ENCODE assay signal across 13 cellular contexts in the genomic region with DNA sequence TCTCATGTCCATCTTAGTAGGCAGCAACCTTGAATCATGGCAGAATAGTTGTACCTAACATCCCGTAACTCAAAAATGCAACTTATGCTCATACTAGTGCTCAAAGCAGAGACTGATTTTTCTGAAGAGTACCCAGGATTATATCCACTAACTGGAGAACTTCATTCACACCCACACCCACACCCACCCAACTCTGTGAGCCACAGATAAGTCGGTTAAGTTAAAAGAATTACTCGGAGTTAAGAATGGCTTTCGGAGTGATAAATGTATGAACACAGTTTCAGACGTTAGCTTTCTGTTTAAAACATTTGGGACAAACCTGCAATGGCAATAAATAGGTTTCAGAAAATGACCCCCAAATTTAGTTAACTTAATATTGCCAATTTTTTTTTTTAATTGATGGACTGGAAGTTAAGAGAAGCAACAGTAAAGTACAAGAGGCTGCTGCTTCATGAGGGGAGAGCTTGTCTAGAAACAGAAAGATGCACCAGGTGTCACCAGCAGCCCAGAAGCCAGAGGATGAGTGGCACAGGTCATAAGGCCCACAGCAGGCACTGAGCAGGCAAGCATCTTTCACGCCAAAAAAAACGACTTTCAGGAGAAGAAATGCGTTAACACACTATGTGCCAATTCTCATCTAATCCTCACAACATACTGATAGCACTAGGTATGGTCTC. TPM values are rescaled to one million over a fixed set of nuclear protein-coding genes. Genes with fewer than 3 reads are reported as not detected.
DNase-seq lines count a peak whose midpoint lies in the region; ATAC-seq and TF ChIP-seq lines count a peak whose summit lies in the region.
"Had no signal": no experiment of that assay in that cellular context is flagged by ENCODE, and none has a peak within 500 bp of the region (broad histone marks: within the 10 kb centered on the region; RNA-seq: fewer than 3 reads in every experiment).

No MANE protein-coding gene starts in this region.

- H3K27me3 Mint-ChIP-seq in CD4-positive, alpha-beta T cell: no peaks in the 10 kb centered on the region
- H3K27me3 Mint-ChIP-seq in WTC11 (ENCODE audit: low read depth): no peaks in the 10 kb centered on the region; the same call in 1 of the 2 replicates

- H3K27me3 ChIP-seq in CD4-positive, alpha-beta T cell (ENCODE audit: control insufficient read depth, insufficient read depth, low read length): no peaks in the 10 kb centered on the region

- H3K9me3 ChIP-seq in CD4-positive, alpha-beta T cell (ENCODE audit: control insufficient read depth, low read length): no peaks in the 10 kb centered on the region

- no peak overlapping the region for H3K27ac ChIP-seq in CD4-positive, alpha-beta T cell (ENCODE audit: low read depth, low read length)

- H3K4me1 Mint-ChIP-seq in CD4-positive, alpha-beta T cell (ENCODE audit: low read depth): no peaks in the 10 kb centered on the region
- no peaks in the 10 kb centered on the region for H3K4me1 Mint-ChIP-seq in WTC11
- H3K4me1 Mint-ChIP-seq: CD14-positive monocyte, H9 had no signal

- intact Hi-C loops in CD4-positive, alpha-beta T cell (cut with DNase I, micrococcal nuclease): loop anchor here (1.0 to 5.0 kb wide), 6 partner anchors 62 to 295 kb away; a partner anchor contains a TSS
- intact Hi-C loops in left colon (cut with DNase I, micrococcal nuclease): loop anchor here in 1 of 2 donors (5.0 to 10.0 kb wide), 2 partner anchors 119 to 298 kb away; no protein-coding TSS in a partner anchor

- TF ChIP-seq CTCF in CD4-positive, alpha-beta T cell (IDR thresholded peaks at IDR 0.05): no peak
- no peak for TF ChIP-seq CTCF in WTC11 (IDR thresholded peaks at IDR 0.05)

- CTCF ChIA-PET in CD4-positive, alpha-beta T cell (lab: Charles Lee): interaction anchor here (0.8 to 1.8 kb wide), 2 partner anchors 55 to 62 kb away, joined by 4 to 7 read pairs; a partner anchor contains a TSS
- CTCF ChIA-PET in WTC11 (lab: Charles Lee): interaction anchor here (0.6 to 1.4 kb wide), 5 partner anchors 26 to 294 kb away, joined by 3 read pairs; no protein-coding TSS in a partner anchor

- peak overlapping the region; percentile 44 for H3K27ac Mint-ChIP-seq in CD4-positive, alpha-beta T cell
- no peak overlapping the region for H3K27ac Mint-ChIP-seq in WTC11
- H3K27ac Mint-ChIP-seq: H9 had no signal

- no peak for DNase-seq in CD4-positive, alpha-beta T cell
- no peak for DNase-seq in WTC11 (ENCODE audit: low spot score)
- DNase-seq in left colon: no peak
- DNase-seq in DMS153 (lab: John Stamatoyannopoulos, UW): no peak
- no peak for DNase-seq in anterior cingulate cortex (lab: John Stamatoyannopoulos, UW)
- DNase-seq: NCI-H1417 treated with DMSO at 0.1 percent for 48 hours, NCI-H187 treated with DMSO at 0.1 percent for 48 hours, NCI-H446 treated with DMSO at 0.1 percent for 48 hours had no signal

- no peaks in the 10 kb centered on the region for H3K9me3 Mint-ChIP-seq in CD4-positive, alpha-beta T cell
- H3K9me3 Mint-ChIP-seq in WTC11: no peaks in the 10 kb centered on the region
- H3K9me3 Mint-ChIP-seq: CD14-positive monocyte, H9 had no signal

- no peak for ATAC-seq in CD4-positive, alpha-beta T cell (ENCODE audit: poor library complexity)
- ATAC-seq in GM19351 (IDR thresholded peaks at IDR 0.05; ENCODE audit: unreplicated experiment) (peak; percentile 7), WTC11 (peak; percentile 30), left colon (peak; percentile 12), GM21515 (IDR thresholded peaks at IDR 0.05; ENCODE audit: unreplicated experiment) (no peak), HG03108 (IDR thresholded peaks at IDR 0.05; ENCODE audit: unreplicated experiment) (no peak)

- no peak overlapping the region for H3K4me3 Mint-ChIP-seq in CD4-positive, alpha-beta T cell
- no peak overlapping the region for H3K4me3 Mint-ChIP-seq in WTC11
- H3K4me3 Mint-ChIP-seq: CD14-positive monocyte, H9 had no signal

- peaks cover 91% of the 10 kb centered on the region for H3K36me3 Mint-ChIP-seq in CD4-positive, alpha-beta T cell (ENCODE audit: low read depth)
- H3K36me3 Mint-ChIP-seq in WTC11: no peaks in the 10 kb centered on the region

- POLR2A ChIA-PET in CD4-positive, alpha-beta T cell (lab: Charles Lee): no interaction called here
- POLR2A ChIA-PET in WTC11 (lab: Charles Lee): no interaction called here

TF ChIP-seq in WTC11, 78 proteins besides CTCF, POLR2A, EP300 and RAD21 (continues in another document):
- TF ChIP-seq, protein P1, sequence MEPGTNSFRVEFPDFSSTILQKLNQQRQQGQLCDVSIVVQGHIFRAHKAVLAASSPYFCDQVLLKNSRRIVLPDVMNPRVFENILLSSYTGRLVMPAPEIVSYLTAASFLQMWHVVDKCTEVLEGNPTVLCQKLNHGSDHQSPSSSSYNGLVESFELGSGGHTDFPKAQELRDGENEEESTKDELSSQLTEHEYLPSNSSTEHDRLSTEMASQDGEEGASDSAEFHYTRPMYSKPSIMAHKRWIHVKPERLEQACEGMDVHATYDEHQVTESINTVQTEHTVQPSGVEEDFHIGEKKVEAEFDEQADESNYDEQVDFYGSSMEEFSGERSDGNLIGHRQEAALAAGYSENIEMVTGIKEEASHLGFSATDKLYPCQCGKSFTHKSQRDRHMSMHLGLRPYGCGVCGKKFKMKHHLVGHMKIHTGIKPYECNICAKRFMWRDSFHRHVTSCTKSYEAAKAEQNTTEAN (CRISPR knock-in tag; IDR thresholded peaks at IDR 0.05): no peak
- TF ChIP-seq, protein P2, sequence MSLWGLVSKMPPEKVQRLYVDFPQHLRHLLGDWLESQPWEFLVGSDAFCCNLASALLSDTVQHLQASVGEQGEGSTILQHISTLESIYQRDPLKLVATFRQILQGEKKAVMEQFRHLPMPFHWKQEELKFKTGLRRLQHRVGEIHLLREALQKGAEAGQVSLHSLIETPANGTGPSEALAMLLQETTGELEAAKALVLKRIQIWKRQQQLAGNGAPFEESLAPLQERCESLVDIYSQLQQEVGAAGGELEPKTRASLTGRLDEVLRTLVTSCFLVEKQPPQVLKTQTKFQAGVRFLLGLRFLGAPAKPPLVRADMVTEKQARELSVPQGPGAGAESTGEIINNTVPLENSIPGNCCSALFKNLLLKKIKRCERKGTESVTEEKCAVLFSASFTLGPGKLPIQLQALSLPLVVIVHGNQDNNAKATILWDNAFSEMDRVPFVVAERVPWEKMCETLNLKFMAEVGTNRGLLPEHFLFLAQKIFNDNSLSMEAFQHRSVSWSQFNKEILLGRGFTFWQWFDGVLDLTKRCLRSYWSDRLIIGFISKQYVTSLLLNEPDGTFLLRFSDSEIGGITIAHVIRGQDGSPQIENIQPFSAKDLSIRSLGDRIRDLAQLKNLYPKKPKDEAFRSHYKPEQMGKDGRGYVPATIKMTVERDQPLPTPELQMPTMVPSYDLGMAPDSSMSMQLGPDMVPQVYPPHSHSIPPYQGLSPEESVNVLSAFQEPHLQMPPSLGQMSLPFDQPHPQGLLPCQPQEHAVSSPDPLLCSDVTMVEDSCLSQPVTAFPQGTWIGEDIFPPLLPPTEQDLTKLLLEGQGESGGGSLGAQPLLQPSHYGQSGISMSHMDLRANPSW (CRISPR knock-in tag; conservative IDR thresholded peaks at IDR 0.05; ENCODE audit: low read depth): no peak
- TF ChIP-seq IRF2 (CRISPR knock-in tag; IDR thresholded peaks at IDR 0.05; ENCODE audit: borderline replicate concordance, low read depth) (no peak), HMGA2 (CRISPR knock-in tag; IDR thresholded peaks at IDR 0.05) (no peak), NR2C2 (CRISPR knock-in tag; IDR thresholded peaks at IDR 0.05) (no peak), JAZF1 (CRISPR knock-in tag; IDR thresholded peaks at IDR 0.05) (no peak), CREM (CRISPR knock-in tag; IDR thresholded peaks at IDR 0.05) (no peak), ZNF219 (CRISPR knock-in tag; IDR thresholded peaks at IDR 0.05; ENCODE audit: borderline replicate concordance) (no peak), GRHL2 (CRISPR knock-in tag; IDR thresholded peaks at IDR 0.05; ENCODE audit: insufficient replicate concordance, severe bottlenecking) (no peak)
- TF ChIP-seq, protein P3, sequence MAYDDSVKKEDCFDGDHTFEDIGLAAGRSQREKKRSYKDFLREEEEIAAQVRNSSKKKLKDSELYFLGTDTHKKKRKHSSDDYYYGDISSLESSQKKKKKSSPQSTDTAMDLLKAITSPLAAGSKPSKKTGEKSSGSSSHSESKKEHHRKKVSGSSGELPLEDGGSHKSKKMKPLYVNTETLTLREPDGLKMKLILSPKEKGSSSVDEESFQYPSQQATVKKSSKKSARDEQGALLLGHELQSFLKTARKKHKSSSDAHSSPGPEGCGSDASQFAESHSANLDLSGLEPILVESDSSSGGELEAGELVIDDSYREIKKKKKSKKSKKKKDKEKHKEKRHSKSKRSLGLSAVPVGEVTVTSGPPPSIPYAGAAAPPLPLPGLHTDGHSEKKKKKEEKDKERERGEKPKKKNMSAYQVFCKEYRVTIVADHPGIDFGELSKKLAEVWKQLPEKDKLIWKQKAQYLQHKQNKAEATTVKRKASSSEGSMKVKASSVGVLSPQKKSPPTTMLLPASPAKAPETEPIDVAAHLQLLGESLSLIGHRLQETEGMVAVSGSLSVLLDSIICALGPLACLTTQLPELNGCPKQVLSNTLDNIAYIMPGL (CRISPR knock-in tag; IDR thresholded peaks at IDR 0.05): no peak
- TF ChIP-seq, protein P4, sequence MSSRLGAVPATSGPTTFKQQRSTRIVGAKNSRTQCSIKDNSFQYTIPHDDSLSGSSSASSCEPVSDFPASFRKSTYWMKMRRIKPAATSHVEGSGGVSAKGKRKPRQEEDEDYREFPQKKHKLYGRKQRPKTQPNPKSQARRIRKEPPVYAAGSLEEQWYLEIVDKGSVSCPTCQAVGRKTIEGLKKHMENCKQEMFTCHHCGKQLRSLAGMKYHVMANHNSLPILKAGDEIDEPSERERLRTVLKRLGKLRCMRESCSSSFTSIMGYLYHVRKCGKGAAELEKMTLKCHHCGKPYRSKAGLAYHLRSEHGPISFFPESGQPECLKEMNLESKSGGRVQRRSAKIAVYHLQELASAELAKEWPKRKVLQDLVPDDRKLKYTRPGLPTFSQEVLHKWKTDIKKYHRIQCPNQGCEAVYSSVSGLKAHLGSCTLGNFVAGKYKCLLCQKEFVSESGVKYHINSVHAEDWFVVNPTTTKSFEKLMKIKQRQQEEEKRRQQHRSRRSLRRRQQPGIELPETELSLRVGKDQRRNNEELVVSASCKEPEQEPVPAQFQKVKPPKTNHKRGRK (CRISPR knock-in tag; IDR thresholded peaks at IDR 0.05; ENCODE audit: borderline replicate concordance): no peak
- TF ChIP-seq, protein P5, sequence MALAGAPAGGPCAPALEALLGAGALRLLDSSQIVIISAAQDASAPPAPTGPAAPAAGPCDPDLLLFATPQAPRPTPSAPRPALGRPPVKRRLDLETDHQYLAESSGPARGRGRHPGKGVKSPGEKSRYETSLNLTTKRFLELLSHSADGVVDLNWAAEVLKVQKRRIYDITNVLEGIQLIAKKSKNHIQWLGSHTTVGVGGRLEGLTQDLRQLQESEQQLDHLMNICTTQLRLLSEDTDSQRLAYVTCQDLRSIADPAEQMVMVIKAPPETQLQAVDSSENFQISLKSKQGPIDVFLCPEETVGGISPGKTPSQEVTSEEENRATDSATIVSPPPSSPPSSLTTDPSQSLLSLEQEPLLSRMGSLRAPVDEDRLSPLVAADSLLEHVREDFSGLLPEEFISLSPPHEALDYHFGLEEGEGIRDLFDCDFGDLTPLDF (CRISPR knock-in tag; IDR thresholded peaks at IDR 0.05): no peak

RNA-seq across cellular contexts. Expression of a gene that starts 48.4 kb away (rescaled TPM):
- total RNA-seq in CD4-positive, alpha-beta T cell: 1 to 10 TPM; 2.2 TPM
- 23.4 to 26.9 TPM (median 25.4 TPM) in 3 replicates for total RNA-seq in WTC11 (2021)
- total RNA-seq in left colon: 10 to 100 TPM; 14.4 to 16.6 TPM

Comparison
In these comparisons a context has a peak if more than half of its experiments do, and no peak if none do; other contexts are left out.
1. ATAC-seq: peak in GM19351 (single experiment), WTC11 (single experiment) and left colon (single experiment); none in CD4-positive, alpha-beta T cell (single experiment), GM21515 (single experiment) and HG03108 (single experiment).